Comparison of ENCODE assay signal across 2 cellular contexts in genomic region chr10:124144536-124144935, GRCh38.
TF ChIP-seq lines count a peak whose summit lies in the region.

No MANE protein-coding gene starts in this region.

TF ChIP-seq in liver, 16 proteins besides CTCF, POLR2A, EP300 and RAD21 (continued from another document):
- TF ChIP-seq ZBTB33 (IDR thresholded peaks at IDR 0.05): no peak
- no peak for TF ChIP-seq RXRA (IDR thresholded peaks at IDR 0.05)
- TF ChIP-seq SP1 (IDR thresholded peaks at IDR 0.05): no peak
- no peak for TF ChIP-seq NR2F2 (IDR thresholded peaks at IDR 0.05)
- no peak for TF ChIP-seq TAF1 (conservative IDR thresholded peaks at IDR 0.05)
- no peak for TF ChIP-seq HNF4A (conservative IDR thresholded peaks at IDR 0.05)
- no peak for TF ChIP-seq HNF4G (IDR thresholded peaks at IDR 0.05)

TF ChIP-seq in HepG2, 621 proteins besides CTCF, POLR2A, EP300 and RAD21 (continued from another document):
- no peak for TF ChIP-seq ZNF784 (CRISPR knock-in tag; IDR thresholded peaks at IDR 0.05; ENCODE audit: borderline replicate concordance)
- TF ChIP-seq PTBP1 (IDR thresholded peaks at IDR 0.05; ENCODE audit: low read depth, low read length, poor library complexity, severe bottlenecking): no peak
- no peak for TF ChIP-seq KDM5B (CRISPR knock-in tag; IDR thresholded peaks at IDR 0.05; ENCODE audit: borderline replicate concordance)
- no peak for TF ChIP-seq ESRRA (CRISPR knock-in tag; IDR thresholded peaks at IDR 0.05; ENCODE audit: low read depth)
- no peak for TF ChIP-seq ZNF33B (CRISPR knock-in tag; IDR thresholded peaks at IDR 0.05)
TF ChIP-seq in HepG2: peak in this region for 0.
